24 cellular contexts compared by ENCODE assay signal in the genomic region with DNA sequence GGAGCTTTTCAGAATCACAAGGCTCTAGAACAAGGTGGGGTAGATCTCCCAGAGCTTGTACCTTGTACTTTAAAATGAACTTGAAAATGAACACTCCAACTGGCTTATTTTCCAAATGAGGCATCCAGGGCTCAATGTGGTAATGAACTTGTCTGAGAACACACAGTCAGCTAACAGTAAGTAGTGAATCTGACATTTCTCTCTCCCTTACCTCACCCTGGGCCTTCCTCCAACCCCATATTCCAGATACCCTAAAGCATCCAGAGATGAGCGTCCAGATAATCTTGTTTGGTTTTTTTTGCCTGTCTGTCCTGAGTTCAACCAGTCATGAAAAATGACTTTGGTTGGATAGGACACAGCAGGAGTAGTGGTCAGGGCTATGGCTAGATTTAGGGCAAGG.
DNase-seq lines count a peak whose midpoint lies in the region; ATAC-seq, FAIRE-seq and TF ChIP-seq lines count a peak whose summit lies in the region.
"Had no signal": no experiment of that assay in that cellular context is flagged by ENCODE, and none has a peak within 500 bp of the region (broad histone marks: within the 10 kb centered on the region; RNA-seq: fewer than 3 reads in every experiment).

No MANE protein-coding gene starts in this region.

- DNase-seq in EH (ENCODE audit: low read depth) (peak; percentile 64), chondrocyte (ENCODE audit: low spot score) (no peak), keratinocyte (ENCODE audit: low read depth, low spot score) (no peak), GDM1 (lab: John Stamatoyannopoulos, UW) (no peak), 8988T (no peak), upper lobe of right lung (no peak)
- DNase-seq: Calu3; CD4-positive, alpha-beta memory T cell; DMS53; KBM-7; MV-4-11; NCI-H1417; NCI-H187; NCI-H226; NCI-H524 treated with DMSO at 0.1 percent for 48 hours; PC-3; RPMI8226; SHP77 treated with DMSO at 0.1 percent for 48 hours had no signal

- peak overlapping the region; percentile 89 for H3K27ac Mint-ChIP-seq in chondrocyte (ENCODE audit: unreplicated experiment)
- H3K27ac Mint-ChIP-seq: CD4-positive, alpha-beta memory T cell had no signal

- ATAC-seq in activated CD4-positive, CD25-positive, alpha-beta regulatory T cell treated with anti-CD3 and anti-CD28 coated beads, Interleukin-2, amount 50 U/mL, for 24 hours = no peak
- ATAC-seq in upper lobe of right lung = no peak
- ATAC-seq: PC-3 had no signal

- H3K9me3 ChIP-seq in keratinocyte (ENCODE audit: control insufficient read depth, low read depth, low read length) = no peaks in the 10 kb centered on the region
- H3K9me3 ChIP-seq in skeletal muscle tissue (ENCODE audit: control insufficient read depth in 3 of 3, low read length in 3 of 3) = no peaks in the 10 kb centered on the region
- H3K9me3 ChIP-seq in upper lobe of right lung = no peaks in the 10 kb centered on the region

- H3K4me1 ChIP-seq in keratinocyte (ENCODE audit: control insufficient read depth, extremely low read depth, insufficient read depth, low read length) = peaks cover 28% of the 10 kb centered on the region
- peaks cover 0 to 10% (median 10%) of the 10 kb centered on the region in 3 donors for H3K4me1 ChIP-seq in skeletal muscle tissue (ENCODE audit: control insufficient read depth in 3 of 3, insufficient read depth in 3 of 3, low read length in 3 of 3)
- no peaks in the 10 kb centered on the region for H3K4me1 ChIP-seq in upper lobe of right lung

- no peaks in the 10 kb centered on the region for H3K27me3 Mint-ChIP-seq in chondrocyte (ENCODE audit: low read depth)

- peak; percentile 20 for FAIRE-seq in keratinocyte (lab: Jason Lieb, UNC)
- FAIRE-seq: A204.1, GM12892, GM18507, H1 had no signal

- H3K36me3 ChIP-seq in keratinocyte (ENCODE audit: control insufficient read depth in 2 of 2, extremely low read depth in 1 of 2, insufficient read depth in 2 of 2, low read length in 2 of 2) (no peaks in the 10 kb centered on the region), skeletal muscle tissue (ENCODE audit: control insufficient read depth in 3 of 3, insufficient read depth in 3 of 3, low read length in 3 of 3) (no peaks in the 10 kb centered on the region), upper lobe of right lung (no peaks in the 10 kb centered on the region)

- no peak overlapping the region for H3K4me2 ChIP-seq in keratinocyte (ENCODE audit: control insufficient read depth, extremely low read depth, insufficient read depth, low read depth, low read length)

- H3K4me3 Mint-ChIP-seq in chondrocyte (ENCODE audit: unreplicated experiment) = no peak overlapping the region
- H3K4me3 Mint-ChIP-seq: CD4-positive, alpha-beta memory T cell had no signal

- intact Hi-C loops in upper lobe of right lung (cut with DNase I) = no loop called here

- no peaks in the 10 kb centered on the region for H3K27me3 ChIP-seq in keratinocyte (ENCODE audit: control insufficient read depth, extremely low read depth, insufficient read depth, low read length)
- H3K27me3 ChIP-seq in skeletal muscle tissue (ENCODE audit: control insufficient read depth in 3 of 3, insufficient read depth in 3 of 3, low read length in 3 of 3) = no peaks in the 10 kb centered on the region
- H3K27me3 ChIP-seq in upper lobe of right lung = no peaks in the 10 kb centered on the region

- H4K20me1 ChIP-seq in keratinocyte (ENCODE audit: control insufficient read depth, extremely low read depth, insufficient read depth, low read length) = no peaks in the 10 kb centered on the region

- no peaks in the 10 kb centered on the region for H3K36me3 Mint-ChIP-seq in chondrocyte (ENCODE audit: low read depth)
- H3K36me3 Mint-ChIP-seq: CD4-positive, alpha-beta memory T cell had no signal

- H3K9ac ChIP-seq in keratinocyte (ENCODE audit: control insufficient read depth, extremely low read depth, insufficient read depth, low read length) (no peak overlapping the region), skeletal muscle tissue (ENCODE audit: low read depth in 1 of 3, low read length in 3 of 3) (no peak overlapping the region)

- no peak overlapping the region for H3K4me3 ChIP-seq in keratinocyte (ENCODE audit: control insufficient read depth in 2 of 3, extremely low read depth in 1 of 3, insufficient read depth in 2 of 3, low read depth in 1 of 3, low read length in 3 of 3)
- no peak overlapping the region for H3K4me3 ChIP-seq in skeletal muscle tissue (ENCODE audit: low read length in 3 of 3)
- no peak overlapping the region for H3K4me3 ChIP-seq in upper lobe of right lung

- dilution Hi-C loops in keratinocyte (cut with MboI; ENCODE audit: extremely low pct_ligation_motif_present, low sequenced_read_pairs) = no loop called here

- H2AFZ ChIP-seq in keratinocyte (ENCODE audit: control insufficient read depth, low read length) = no peak overlapping the region

- no peaks in the 10 kb centered on the region for H3K79me2 ChIP-seq in keratinocyte (ENCODE audit: control insufficient read depth, insufficient read depth, low read length)

- no peak for TF ChIP-seq CTCF in chondrocyte (IDR thresholded peaks at IDR 0.05)
- TF ChIP-seq CTCF in keratinocyte (optimal IDR thresholded peaks at IDR 0.05 in 1 of 3, IDR thresholded peaks at IDR 0.05 in 1 of 3, conservative IDR thresholded peaks at IDR 0.05 in 1 of 3; ENCODE audit: extremely low read depth in 1 of 3, insufficient read depth in 2 of 3, low read length in 3 of 3) = no peak
- TF ChIP-seq CTCF in upper lobe of right lung (IDR thresholded peaks at IDR 0.05) = no peak

- H3K27ac ChIP-seq in keratinocyte (ENCODE audit: control insufficient read depth, insufficient read depth, low read length) (no peak overlapping the region), skeletal muscle tissue (ENCODE audit: low read depth, low read length) (peak overlapping the region; percentile 49), upper lobe of right lung (no peak overlapping the region)

- H3K4me1 Mint-ChIP-seq in chondrocyte (ENCODE audit: low read depth) = peaks cover 80% of the 10 kb centered on the region
- H3K4me1 Mint-ChIP-seq: CD4-positive, alpha-beta memory T cell had no signal

- H3K9me3 Mint-ChIP-seq in chondrocyte (ENCODE audit: low read depth) = no peaks in the 10 kb centered on the region
- H3K9me3 Mint-ChIP-seq: CD4-positive, alpha-beta memory T cell had no signal

- no peaks in the 10 kb centered on the region for H3K9me1 ChIP-seq in keratinocyte (ENCODE audit: control insufficient read depth, extremely low read depth, insufficient read depth, low read length)
